In genomic region chr6:167829513-167829912, GRCh38 we compare ENCODE assay signal across 1 cellular context.
TF ChIP-seq lines count a peak whose summit lies in the region.

No MANE protein-coding gene starts in this region.

TF ChIP-seq in WTC11, 78 proteins besides CTCF, POLR2A, EP300 and RAD21 (continued from another document):
- TF ChIP-seq ZNF532 (CRISPR knock-in tag; IDR thresholded peaks at IDR 0.05; ENCODE audit: borderline replicate concordance) (no peak), E2F4 (CRISPR knock-in tag; IDR thresholded peaks at IDR 0.05; ENCODE audit: borderline replicate concordance, low read depth) (no peak), CBFB (CRISPR knock-in tag; IDR thresholded peaks at IDR 0.05; ENCODE audit: low read depth) (no peak), ZBTB21 (CRISPR knock-in tag; IDR thresholded peaks at IDR 0.05; ENCODE audit: borderline replicate concordance) (no peak), ZNF138 (CRISPR knock-in tag; conservative IDR thresholded peaks at IDR 0.05) (no peak), CDX4 (CRISPR knock-in tag; IDR thresholded peaks at IDR 0.05; ENCODE audit: borderline replicate concordance) (no peak), ZNF219 (CRISPR knock-in tag; IDR thresholded peaks at IDR 0.05; ENCODE audit: borderline replicate concordance) (no peak), FOXP1 (CRISPR knock-in tag; IDR thresholded peaks at IDR 0.05; ENCODE audit: borderline replicate concordance) (no peak), TEAD1 (CRISPR knock-in tag; IDR thresholded peaks at IDR 0.05) (no peak), ZNF423 (CRISPR knock-in tag; IDR thresholded peaks at IDR 0.05) (no peak), ZNF425 (CRISPR knock-in tag; conservative IDR thresholded peaks at IDR 0.05) (no peak), JAZF1 (CRISPR knock-in tag; IDR thresholded peaks at IDR 0.05) (no peak), IRF2 (CRISPR knock-in tag; IDR thresholded peaks at IDR 0.05; ENCODE audit: borderline replicate concordance, low read depth) (no peak)
- TF ChIP-seq, protein P1, sequence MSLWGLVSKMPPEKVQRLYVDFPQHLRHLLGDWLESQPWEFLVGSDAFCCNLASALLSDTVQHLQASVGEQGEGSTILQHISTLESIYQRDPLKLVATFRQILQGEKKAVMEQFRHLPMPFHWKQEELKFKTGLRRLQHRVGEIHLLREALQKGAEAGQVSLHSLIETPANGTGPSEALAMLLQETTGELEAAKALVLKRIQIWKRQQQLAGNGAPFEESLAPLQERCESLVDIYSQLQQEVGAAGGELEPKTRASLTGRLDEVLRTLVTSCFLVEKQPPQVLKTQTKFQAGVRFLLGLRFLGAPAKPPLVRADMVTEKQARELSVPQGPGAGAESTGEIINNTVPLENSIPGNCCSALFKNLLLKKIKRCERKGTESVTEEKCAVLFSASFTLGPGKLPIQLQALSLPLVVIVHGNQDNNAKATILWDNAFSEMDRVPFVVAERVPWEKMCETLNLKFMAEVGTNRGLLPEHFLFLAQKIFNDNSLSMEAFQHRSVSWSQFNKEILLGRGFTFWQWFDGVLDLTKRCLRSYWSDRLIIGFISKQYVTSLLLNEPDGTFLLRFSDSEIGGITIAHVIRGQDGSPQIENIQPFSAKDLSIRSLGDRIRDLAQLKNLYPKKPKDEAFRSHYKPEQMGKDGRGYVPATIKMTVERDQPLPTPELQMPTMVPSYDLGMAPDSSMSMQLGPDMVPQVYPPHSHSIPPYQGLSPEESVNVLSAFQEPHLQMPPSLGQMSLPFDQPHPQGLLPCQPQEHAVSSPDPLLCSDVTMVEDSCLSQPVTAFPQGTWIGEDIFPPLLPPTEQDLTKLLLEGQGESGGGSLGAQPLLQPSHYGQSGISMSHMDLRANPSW (CRISPR knock-in tag; conservative IDR thresholded peaks at IDR 0.05; ENCODE audit: low read depth), result no peak
